ENCODE assay signal across 8 cellular contexts in the genomic region with DNA sequence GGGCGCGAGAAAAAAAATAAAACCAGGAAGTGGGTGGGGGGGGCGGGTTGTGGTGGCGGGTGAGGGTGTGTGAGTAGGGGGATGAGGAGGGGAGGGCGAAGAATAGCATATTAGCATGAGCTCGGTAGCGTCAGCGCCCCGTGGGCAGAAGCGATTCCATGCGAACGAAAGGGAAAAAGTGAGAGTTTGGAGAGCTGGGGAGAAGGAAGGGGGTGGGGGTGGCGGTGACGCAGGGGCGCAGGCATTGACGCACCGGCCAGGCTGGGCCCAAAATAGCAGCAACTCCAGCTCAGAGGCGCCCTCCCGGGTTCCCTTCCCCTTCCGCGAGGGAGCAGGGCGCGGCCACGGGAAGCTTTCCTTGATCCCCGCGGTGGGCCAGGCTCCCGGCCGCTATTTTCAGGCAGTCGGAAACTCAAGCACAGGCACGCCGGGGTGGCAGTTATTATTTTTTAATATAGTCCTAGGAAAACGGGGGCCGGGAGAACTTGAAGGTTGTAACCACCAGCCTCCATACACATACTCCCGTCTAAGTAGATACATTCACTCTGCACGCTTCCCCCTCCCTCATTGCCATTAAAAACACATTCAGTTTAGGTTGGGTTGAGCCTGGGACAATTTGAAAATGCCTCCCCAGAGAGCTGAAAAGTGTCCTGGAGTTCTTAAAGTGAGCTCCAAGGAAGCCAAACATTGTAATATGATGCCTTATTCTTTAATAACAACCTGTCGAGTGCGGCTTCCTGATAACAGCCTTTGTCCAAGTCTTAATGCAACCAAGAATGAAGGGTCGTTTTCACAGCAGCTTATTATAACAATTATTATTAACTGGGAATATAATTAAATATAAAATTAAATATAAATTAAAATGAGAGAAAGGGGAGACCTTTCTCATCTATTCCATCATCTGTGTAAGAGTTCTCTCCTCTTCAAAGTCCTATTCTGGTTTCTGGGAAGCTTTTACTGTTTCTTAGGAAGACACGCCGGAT. TPM values are rescaled to one million over a fixed set of nuclear protein-coding genes. Genes with fewer than 3 reads are reported as not detected.
DNase-seq lines count a peak whose midpoint lies in the region; ATAC-seq, FAIRE-seq and TF ChIP-seq lines count a peak whose summit lies in the region.

No MANE protein-coding gene starts in this region.

- FAIRE-seq in urothelium cell line (lab: Jason Lieb, UNC) = no peak

- no peaks in the 10 kb centered on the region for H3K9me3 ChIP-seq in psoas muscle

- no peaks in the 10 kb centered on the region for H3K9me3 Mint-ChIP-seq in T-helper 1 cell treated with Interleukin-12 subunit alpha and Interleukin-12 subunit beta and Interleukin-4 antibody, amounts not matched to agents 30 μg/mL and 1 μg/mL, for 36 hours

- WGBS in psoas muscle, 3 donors = 1 to 2% (median 1%) methylated on average over 27 to 40 of the region's 40 CpGs

- H3K36me3 ChIP-seq in H7 (replicated peaks; ENCODE audit: control insufficient read depth, insufficient read depth, low read length) (no peaks in the 10 kb centered on the region), psoas muscle (ENCODE audit: insufficient read depth in 1 of 2, low read depth in 1 of 2) (no peaks in the 10 kb centered on the region)

- H3K4me3 Mint-ChIP-seq in T-helper 1 cell treated with Interleukin-12 subunit alpha and Interleukin-12 subunit beta and Interleukin-4 antibody, amounts not matched to agents 30 μg/mL and 1 μg/mL, for 36 hours = peak overlapping the region; percentile 90

- intact Hi-C loops in left ventricle myocardium superior (cut with micrococcal nuclease) (no loop called here), psoas muscle (cut with DNase I) (loop anchor here (1.0 to 10.0 kb wide), 4 partner anchors 8 to 560 kb away; no protein-coding TSS in a partner anchor)

- H3K27me3 ChIP-seq in H7 (ENCODE audit: control insufficient read depth, insufficient read depth, low read length) (peaks cover 33% of the 10 kb centered on the region), psoas muscle (ENCODE audit: insufficient read depth in 3 of 3, low read length in 2 of 3) (no peaks in the 10 kb centered on the region)

- H3K27ac ChIP-seq in angular gyrus (ENCODE audit: low read depth, low read length) = peak overlapping the region; percentile 92
- H3K27ac ChIP-seq in psoas muscle = peak overlapping the region; percentile 93

- TF ChIP-seq CTCF in psoas muscle (IDR thresholded peaks at IDR 0.05) = no peak

- H3K4me3 ChIP-seq in H7 (ENCODE audit: insufficient read depth, low read depth, low read length) (peak overlapping the region; percentile 69), psoas muscle (peak overlapping the region; percentile 78)

- peaks cover 51% of the 10 kb centered on the region for H3K4me1 Mint-ChIP-seq in T-helper 1 cell treated with Interleukin-12 subunit alpha and Interleukin-12 subunit beta and Interleukin-4 antibody, amounts not matched to agents 30 μg/mL and 1 μg/mL, for 36 hours (ENCODE audit: low read depth)

- DNase-seq in DMS53 treated with DMSO at 0.1 percent for 48 hours (lab: John Stamatoyannopoulos, UW; ENCODE audit: unreplicated experiment) (peak; percentile 86), H7 (peak; percentile 84), MV-4-11 (lab: John Stamatoyannopoulos, UW) (peak; percentile 67), left ventricle myocardium superior (peak; percentile 94), psoas muscle (peak; percentile 93 to 96), urothelium cell line (ENCODE audit: low spot score) (peak; percentile 82)

- H3K4me1 ChIP-seq in psoas muscle = peaks cover 33% of the 10 kb centered on the region

- H3K27ac Mint-ChIP-seq in T-helper 1 cell treated with Interleukin-12 subunit alpha and Interleukin-12 subunit beta and Interleukin-4 antibody, amounts not matched to agents 30 μg/mL and 1 μg/mL, for 36 hours = peak overlapping the region; percentile 93

- ATAC-seq in left ventricle myocardium superior (peak; percentile 92), psoas muscle (peak; percentile 85 to 88 (median 86))

- peaks cover 20% of the 10 kb centered on the region for H3K27me3 Mint-ChIP-seq in T-helper 1 cell treated with Interleukin-12 subunit alpha and Interleukin-12 subunit beta and Interleukin-4 antibody, amounts not matched to agents 30 μg/mL and 1 μg/mL, for 36 hours (ENCODE audit: low read depth)

- H3K36me3 Mint-ChIP-seq in T-helper 1 cell treated with Interleukin-12 subunit alpha and Interleukin-12 subunit beta and Interleukin-4 antibody, amounts not matched to agents 30 μg/mL and 1 μg/mL, for 36 hours (ENCODE audit: low read depth) = peaks cover 3% of the 10 kb centered on the region

RNA-seq across cellular contexts. Expression of gene NR4A2, which starts 2.3 kb away (rescaled TPM):
- 0.37 and 0.45 TPM in 2 replicates for total RNA-seq in H7 (2014; rRNA removed; shearing (Covaris generic))
- total RNA-seq in left ventricle myocardium superior (1.4 TPM), psoas muscle (1 to 10 TPM in 2 of 4 donors, under 1 TPM in 2; 0.86 to 2.3 (median 1.3) TPM)
- polyA plus RNA-seq in psoas muscle = 1 to 10 TPM in 2 of 3 donors, under 1 TPM in 1; 0.31 to 1.4 (median 1.2) TPM

Comparison
In these comparisons a context has a peak if more than half of its experiments do, and no peak if none do; other contexts are left out.
1. Peak in every context shown above with its lines: DNase-seq, ATAC-seq, H3K4me3 ChIP-seq and H3K27ac ChIP-seq.